Comparison of ENCODE assay signal across 10 cellular contexts in genomic region chr5:1343315-1343751, GRCh38. TPM values are rescaled to one million over a fixed set of nuclear protein-coding genes. Genes with fewer than 3 reads are reported as not detected.
A peak's percentile ranks its signal among the peaks of the same experiment; 100 is the strongest.
DNase-seq lines count a peak whose midpoint lies in the region; ATAC-seq and TF ChIP-seq lines count a peak whose summit lies in the region.
"Had no signal": no experiment of that assay in that cellular context is flagged by ENCODE, and none has a peak within 500 bp of the region (broad histone marks: within the 10 kb centered on the region; RNA-seq: fewer than 3 reads in every experiment).

No MANE protein-coding gene starts in this region.

- H3K4me3 ChIP-seq in GM23248 (peak overlapping the region; percentile 94), PC-3 (ENCODE audit: low read length) (peak overlapping the region; percentile 90), epithelial cell of proximal tubule (ENCODE audit: low read depth, low read length) (peak overlapping the region; percentile 80), brain microvascular endothelial cell (ENCODE audit: low read depth, low read length) (no peak overlapping the region)

- H3F3A ChIP-seq in GM23248 (ENCODE audit: insufficient read depth) = no peaks in the 10 kb centered on the region
- H3F3A ChIP-seq in PC-3 (ENCODE audit: low read length, unreplicated experiment) = no peaks in the 10 kb centered on the region

- intact Hi-C loops in PC-3 (cut with micrococcal nuclease) = loop anchor here (5.0 kb wide), 1 partner anchor 299 kb away; no protein-coding TSS in a partner anchor

- POLR2A ChIA-PET in PC-3 (lab: Charles Lee; ENCODE audit: unreplicated experiment) = no interaction called here

- TF ChIP-seq CTCF in PC-3 (conservative IDR thresholded peaks at IDR 0.05; ENCODE audit: low read depth, low read length) (no peak), epithelial cell of proximal tubule (conservative IDR thresholded peaks at IDR 0.05; ENCODE audit: low read depth, low read length) (no peak), brain microvascular endothelial cell (IDR thresholded peaks at IDR 0.05; ENCODE audit: low read depth, low read length, missing control alignments) (no peak)

- H3K4me2 ChIP-seq in GM23248 (ENCODE audit: unreplicated experiment) (peak overlapping the region; percentile 93), PC-3 (ENCODE audit: low read length) (peak overlapping the region; percentile 99)

- H4K20me1 ChIP-seq in GM23248 (ENCODE audit: insufficient read depth) (no peaks in the 10 kb centered on the region), PC-3 (ENCODE audit: low read length) (peaks cover 12% of the 10 kb centered on the region; the same call in 1 of the 2 replicates)

- in situ Hi-C loops in GM23248 (cut with MboI) (no loop called here), brain microvascular endothelial cell (cut with HindIII; ENCODE audit: low pct_ligation_motif_present, low sequenced_read_pairs) (no loop called here)

- ATAC-seq in PC-3 (no peak), GM21723 (IDR thresholded peaks at IDR 0.05; ENCODE audit: unreplicated experiment) (no peak)

- H3K79me2 ChIP-seq in GM23248 (ENCODE audit: insufficient read depth) (peaks cover 37% of the 10 kb centered on the region), PC-3 (ENCODE audit: low read length) (peaks cover 60% of the 10 kb centered on the region)

- H3K36me3 ChIP-seq in GM23248 (ENCODE audit: low read depth) (0 out of 2 replicates have a peak, but pooled peaks cover 8% of the 10 kb centered on the region), PC-3 (ENCODE audit: low read depth, low read length) (peaks cover 36% of the 10 kb centered on the region), brain microvascular endothelial cell (replicated peaks) (peaks cover 35% of the 10 kb centered on the region)

- H3K9me3 ChIP-seq in GM23248 (ENCODE audit: low read depth) = no peaks in the 10 kb centered on the region
- H3K9me3 ChIP-seq in PC-3 (ENCODE audit: low read length) = no peaks in the 10 kb centered on the region

- peak; percentile 47 for DNase-seq in GM23248
- no peak for DNase-seq in PC-3
- DNase-seq in epithelial cell of proximal tubule (ENCODE audit: low read depth) = peak; percentile 61
- peak; percentile 82 for DNase-seq in renal cortical epithelial cell (ENCODE audit: low read depth)
- DNase-seq in caudate nucleus (lab: John Stamatoyannopoulos, UW) = no peak
- no peak for DNase-seq in brain microvascular endothelial cell
- DNase-seq: HCEC 1CT; stimulated activated naive CD4-positive, alpha-beta T cell treated with Interleukin-2 at 50 U/mL for 16 hours had no signal

- H3K27me3 ChIP-seq in GM23248 (replicated peaks; ENCODE audit: insufficient read depth) (no peaks in the 10 kb centered on the region), PC-3 (ENCODE audit: low read length) (no peaks in the 10 kb centered on the region), brain microvascular endothelial cell (replicated peaks) (no peaks in the 10 kb centered on the region)

- CTCF ChIA-PET in PC-3 (lab: Charles Lee) = no interaction called here

- H3K9me2 ChIP-seq in GM23248 (ENCODE audit: insufficient read depth) (no peaks in the 10 kb centered on the region), PC-3 (replicated peaks; ENCODE audit: low read length) (no peaks in the 10 kb centered on the region)

- peak overlapping the region; percentile 17; the same call in 1 of the 2 replicates for H3K27ac ChIP-seq in GM23248
- H3K27ac ChIP-seq in PC-3 (ENCODE audit: low read length) = no peak overlapping the region
- H3K27ac ChIP-seq in caudate nucleus (ENCODE audit: low read depth, low read length) = no peak overlapping the region
- no peak overlapping the region for H3K27ac ChIP-seq in brain microvascular endothelial cell

- H2AFZ ChIP-seq in GM23248 (no peak overlapping the region), PC-3 (ENCODE audit: low read length) (no peak overlapping the region)

- H3K4me1 ChIP-seq in GM23248 (ENCODE audit: insufficient read depth) = peaks cover 14% of the 10 kb centered on the region
- peaks cover 11% of the 10 kb centered on the region for H3K4me1 ChIP-seq in PC-3 (ENCODE audit: insufficient read depth, low read length)

- no TSS peak for BruUV-seq in PC-3 (replicated peaks; lab: Mats Ljungman, UMichigan)

- H3K9ac ChIP-seq in GM23248 = peak overlapping the region; percentile 75
- peak overlapping the region; percentile 80; the same call in 1 of the 2 replicates for H3K9ac ChIP-seq in PC-3 (ENCODE audit: low read length)

- 68 to 69% methylated on average over 9 of the region's 9 CpGs for WGBS in GM23248 (ENCODE audit: low coverage in 1 of 2, low lambda C conversion rate in 2 of 2, missing lambda C conversion rate in 2 of 2), 2 experiments

RNA-seq across cellular contexts. Expression of gene CLPTM1L, which starts 1.6 kb away (rescaled TPM):
- 132 and 135 TPM in 2 replicates for total RNA-seq in GM23248 (2014; rRNA removed; shearing (Covaris generic))
- 25.6 and 28.3 TPM in 2 replicates for polyA plus RNA-seq in GM23248 (2016; fragmentation: Nextera tagmentation; extraction: Ambion mirVana)
- total RNA-seq in PC-3 (2014; rRNA removed) (373 and 463 TPM in 2 replicates), epithelial cell of proximal tubule (112 and 197 TPM in 2 replicates), renal cortical epithelial cell (189 and 249 TPM in 2 replicates)

RNA-seq across cellular contexts. Expression of gene TERT, which starts 48.5 kb away (rescaled TPM):
- total RNA-seq in GM23248 (2014; rRNA removed; shearing (Covaris generic)) = not detected in 2 replicates
- polyA plus RNA-seq in GM23248 (2016; fragmentation: Nextera tagmentation; extraction: Ambion mirVana) = not detected in 2 replicates
- total RNA-seq in PC-3 (2014; rRNA removed) (0.80 and 1.2 TPM in 2 replicates), epithelial cell of proximal tubule (0.07 TPM in 1 of 2 replicates, not detected in the other), renal cortical epithelial cell (not detected in 2 replicates)
- total RNA-seq: glomerular endothelial cell had no signal

Comparison
In these comparisons a context has a peak if more than half of its experiments do, and no peak if none do; other contexts are left out.
1. DNase-seq: peak in GM23248 (single experiment), epithelial cell of proximal tubule (single experiment) and renal cortical epithelial cell (single experiment); none in PC-3 (single experiment), caudate nucleus (0 of 61) and brain microvascular endothelial cell (single experiment).